In genomic region chr1:107172450-107172849, GRCh38 we compare ENCODE assay signal across 36 cellular contexts. TPM values are rescaled to one million over a fixed set of nuclear protein-coding genes. Genes with fewer than 3 reads are reported as not detected.
"Had no signal": no experiment of that assay in that cellular context is flagged by ENCODE, and none has a peak within 500 bp of the region (broad histone marks: within the 10 kb centered on the region; RNA-seq: fewer than 3 reads in every experiment).

No MANE protein-coding gene starts in this region.

- H3K4me1 Mint-ChIP-seq: activated CD4-positive, alpha-beta T cell treated with anti-CD3 and anti-CD28 coated beads for 36 hours; activated CD4-positive, alpha-beta T cell treated with anti-CD3 and anti-CD28 coated beads, Interleukin-2, amount 10 ng/mL, durations not matched to agents 24 days and 14 days; activated CD8-positive, alpha-beta memory T cell treated with anti-CD3 and anti-CD28 coated beads, Interleukin-2, amount 10 ng/mL, durations not matched to agents 7 days and 5 days; activated naive CD4-positive, alpha-beta T cell treated with anti-CD3 and anti-CD28 coated beads, Interleukin-2, amount 50 U/mL, for 24 hours; activated naive CD8-positive, alpha-beta T cell treated with anti-CD3 and anti-CD28 coated beads for 36 hours; activated naive CD8-positive, alpha-beta T cell treated with anti-CD3 and anti-CD28 coated beads, Interleukin-2, amount 50 U/mL, for 24 hours; T-helper 17 cell had no signal

- H3K27ac Mint-ChIP-seq: activated CD4-positive, alpha-beta memory T cell treated with anti-CD3 and anti-CD28 coated beads for 36 hours; activated CD4-positive, alpha-beta T cell treated with anti-CD3 and anti-CD28 coated beads for 36 hours; activated CD4-positive, alpha-beta T cell treated with anti-CD3 and anti-CD28 coated beads, Interleukin-2, amount 10 ng/mL, durations not matched to agents 24 days and 14 days; activated CD8-positive, alpha-beta memory T cell treated with anti-CD3 and anti-CD28 coated beads, Interleukin-2, amount 10 ng/mL, durations not matched to agents 7 days and 5 days; activated CD8-positive, alpha-beta T cell treated with anti-CD3 and anti-CD28 coated beads, Interleukin-2, amount 10 ng/mL, durations not matched to agents 7 days and 5 days; activated naive CD4-positive, alpha-beta T cell treated with anti-CD3 and anti-CD28 coated beads for 36 hours; activated naive CD4-positive, alpha-beta T cell treated with anti-CD3 and anti-CD28 coated beads, Interleukin-2, amount 50 U/mL, for 24 hours; activated naive CD8-positive, alpha-beta T cell treated with anti-CD3 and anti-CD28 coated beads for 36 hours; activated naive CD8-positive, alpha-beta T cell treated with anti-CD3 and anti-CD28 coated beads, Interleukin-2, amount 50 U/mL, for 24 hours; activated T-helper 1 cell treated with anti-CD3 and anti-CD28 coated beads, Interleukin-12 subunit alpha, Interleukin-12 subunit beta, Interleukin-2, Interleukin-4 antibody, amounts not matched to agents 30 ng/mL and 10 ng/mL and 1 ng/mL, durations not matched to agents 14 hours and 24 hours and 36 hours; activated T-helper 2 cell treated with anti-CD3 and anti-CD28 coated beads, Interferon-gamma antibody, Interleukin-2, Interleukin-4, amounts not matched to agents 10 μg/mL and 5 μg/mL and 100 μg/mL, durations not matched to agents 14 hours and 24 hours and 36 hours; T-helper 17 cell; T-helper 2 cell treated with Interferon-gamma antibody and Interleukin-4, amounts not matched to agents 5 μg/mL and 100 μg/mL, for 36 hours had no signal

- DNase-seq: activated CD4-positive, alpha-beta memory T cell treated with anti-CD3 and anti-CD28 coated beads for 36 hours; activated CD4-positive, alpha-beta T cell treated with anti-CD3 and anti-CD28 coated beads for 36 hours; activated CD4-positive, alpha-beta T cell treated with anti-CD3 and anti-CD28 coated beads, Interleukin-2, amount 10 ng/mL, durations not matched to agents 24 days and 14 days; activated CD4-positive, CD25-positive, alpha-beta regulatory T cell; activated CD4-positive, CD25-positive, alpha-beta regulatory T cell treated with anti-CD3 and anti-CD28 coated beads, Interleukin-2, amount 50 U/mL, for 72 hours; activated CD8-positive, alpha-beta memory T cell treated with anti-CD3 and anti-CD28 coated beads, Interleukin-2, amount 10 ng/mL, durations not matched to agents 7 days and 5 days; activated CD8-positive, alpha-beta memory T cell treated with anti-CD3 and anti-CD28 coated beads, Interleukin-2, amount 50 U/mL, for 4 hours; activated CD8-positive, alpha-beta T cell treated with anti-CD3 and anti-CD28 coated beads, Interleukin-2, amount 10 ng/mL, durations not matched to agents 7 days and 5 days; activated effector memory CD4-positive, alpha-beta T cell treated with anti-CD3 and anti-CD28 coated beads, Interleukin-2, amount 50 U/mL, for 16 hours; activated naive CD4-positive, alpha-beta T cell treated with anti-CD3 and anti-CD28 coated beads for 36 hours; activated naive CD8-positive, alpha-beta T cell treated with anti-CD3 and anti-CD28 coated beads for 36 hours; activated naive CD8-positive, alpha-beta T cell treated with anti-CD3 and anti-CD28 coated beads, Interleukin-2, amount 50 U/mL, for 24 hours; activated T-cell treated with anti-CD3 and anti-CD28 coated beads, Interleukin-2, amount 50 U/mL, for 1 hour; activated T-cell treated with anti-CD3 and anti-CD28 coated beads, Interleukin-2, amount 50 U/mL, for 48 hours; adrenal gland; amygdala; aorta; body of pancreas; caudate nucleus; cerebellar nuclear complex; colonic mucosa; effector CD8-positive, alpha-beta T cell; esophagus squamous epithelium; foreskin melanocyte; heart right ventricle; T-helper 1 cell; T-helper 17 cell; T1000 had no signal

- H3K36me3 Mint-ChIP-seq: activated CD4-positive, alpha-beta memory T cell treated with anti-CD3 and anti-CD28 coated beads for 36 hours; activated CD8-positive, alpha-beta memory T cell treated with anti-CD3 and anti-CD28 coated beads, Interleukin-2, amount 10 ng/mL, durations not matched to agents 7 days and 5 days; activated naive CD4-positive, alpha-beta T cell treated with anti-CD3 and anti-CD28 coated beads, Interleukin-2, amount 50 U/mL, for 24 hours; activated naive CD8-positive, alpha-beta T cell treated with anti-CD3 and anti-CD28 coated beads for 36 hours had no signal

- H3K27me3 Mint-ChIP-seq: activated CD4-positive, alpha-beta T cell treated with anti-CD3 and anti-CD28 coated beads, Interleukin-2, amount 10 ng/mL, durations not matched to agents 24 days and 14 days; activated CD8-positive, alpha-beta memory T cell treated with anti-CD3 and anti-CD28 coated beads, Interleukin-2, amount 10 ng/mL, durations not matched to agents 7 days and 5 days; activated naive CD8-positive, alpha-beta T cell treated with anti-CD3 and anti-CD28 coated beads for 36 hours had no signal

- H3K4me3 ChIP-seq: adrenal gland, body of pancreas, colonic mucosa, esophagus squamous epithelium, gastroesophageal sphincter, heart right ventricle had no signal

- H3K9me3 Mint-ChIP-seq: activated CD4-positive, alpha-beta memory T cell treated with anti-CD3 and anti-CD28 coated beads for 36 hours; activated CD4-positive, alpha-beta T cell treated with anti-CD3 and anti-CD28 coated beads, Interleukin-2, amount 10 ng/mL, durations not matched to agents 24 days and 14 days; activated naive CD4-positive, alpha-beta T cell treated with anti-CD3 and anti-CD28 coated beads for 36 hours; activated naive CD4-positive, alpha-beta T cell treated with anti-CD3 and anti-CD28 coated beads, Interleukin-2, amount 50 U/mL, for 24 hours; activated naive CD8-positive, alpha-beta T cell treated with anti-CD3 and anti-CD28 coated beads for 36 hours; activated naive CD8-positive, alpha-beta T cell treated with anti-CD3 and anti-CD28 coated beads, Interleukin-2, amount 50 U/mL, for 24 hours; activated T-helper 1 cell treated with anti-CD3 and anti-CD28 coated beads, Interleukin-12 subunit alpha, Interleukin-12 subunit beta, Interleukin-2, Interleukin-4 antibody, amounts not matched to agents 30 ng/mL and 10 ng/mL and 1 ng/mL, durations not matched to agents 14 hours and 24 hours and 36 hours; activated T-helper 2 cell treated with anti-CD3 and anti-CD28 coated beads, Interferon-gamma antibody, Interleukin-2, Interleukin-4, amounts not matched to agents 10 μg/mL and 5 μg/mL and 100 μg/mL, durations not matched to agents 14 hours and 24 hours and 36 hours; T-helper 2 cell treated with Interferon-gamma antibody and Interleukin-4, amounts not matched to agents 5 μg/mL and 100 μg/mL, for 36 hours had no signal

- H3K27me3 ChIP-seq: adrenal gland, body of pancreas, colonic mucosa, esophagus squamous epithelium, gastroesophageal sphincter, heart right ventricle had no signal

- ATAC-seq: activated CD4-positive, alpha-beta T cell treated with anti-CD3 and anti-CD28 coated beads for 36 hours; activated CD8-positive, alpha-beta memory T cell treated with anti-CD3 and anti-CD28 coated beads, Interleukin-2, amount 10 ng/mL, durations not matched to agents 7 days and 5 days; activated CD8-positive, alpha-beta T cell treated with anti-CD3 and anti-CD28 coated beads, Interleukin-2, amount 10 ng/mL, durations not matched to agents 7 days and 5 days; activated naive CD8-positive, alpha-beta T cell treated with anti-CD3 and anti-CD28 coated beads, Interleukin-2, amount 50 U/mL, for 24 hours; body of pancreas; gastroesophageal sphincter; heart right ventricle; T-helper 17 cell had no signal

- H3K27ac ChIP-seq: adrenal gland, body of pancreas, colonic mucosa, epithelial cell of prostate, esophagus squamous epithelium, gastroesophageal sphincter, heart right ventricle had no signal

- H3K4me3 Mint-ChIP-seq: activated CD4-positive, alpha-beta memory T cell treated with anti-CD3 and anti-CD28 coated beads for 36 hours; activated CD4-positive, alpha-beta T cell treated with anti-CD3 and anti-CD28 coated beads for 36 hours; activated CD4-positive, alpha-beta T cell treated with anti-CD3 and anti-CD28 coated beads, Interleukin-2, amount 10 ng/mL, durations not matched to agents 24 days and 14 days; activated CD8-positive, alpha-beta memory T cell treated with anti-CD3 and anti-CD28 coated beads, Interleukin-2, amount 10 ng/mL, durations not matched to agents 7 days and 5 days; activated CD8-positive, alpha-beta T cell treated with anti-CD3 and anti-CD28 coated beads, Interleukin-2, amount 10 ng/mL, durations not matched to agents 7 days and 5 days; activated naive CD4-positive, alpha-beta T cell treated with anti-CD3 and anti-CD28 coated beads for 36 hours; activated naive CD4-positive, alpha-beta T cell treated with anti-CD3 and anti-CD28 coated beads, Interleukin-2, amount 50 U/mL, for 24 hours; activated naive CD8-positive, alpha-beta T cell treated with anti-CD3 and anti-CD28 coated beads for 36 hours; activated naive CD8-positive, alpha-beta T cell treated with anti-CD3 and anti-CD28 coated beads, Interleukin-2, amount 50 U/mL, for 24 hours; activated T-helper 1 cell treated with anti-CD3 and anti-CD28 coated beads, Interleukin-12 subunit alpha, Interleukin-12 subunit beta, Interleukin-2, Interleukin-4 antibody, amounts not matched to agents 30 ng/mL and 10 ng/mL and 1 ng/mL, durations not matched to agents 14 hours and 24 hours and 36 hours; T-helper 17 cell; T-helper 2 cell treated with Interferon-gamma antibody and Interleukin-4, amounts not matched to agents 5 μg/mL and 100 μg/mL, for 36 hours had no signal

- FAIRE-seq: endometrium, endothelial cell of umbilical vein had no signal

- H3K4me1 ChIP-seq: adrenal gland, body of pancreas, colonic mucosa, esophagus squamous epithelium, gastroesophageal sphincter, heart right ventricle had no signal

- H3K36me3 ChIP-seq: adrenal gland, colonic mucosa, esophagus squamous epithelium, gastroesophageal sphincter, heart right ventricle had no signal

- H3K9me3 ChIP-seq: adrenal gland, body of pancreas, colonic mucosa, esophagus squamous epithelium, gastroesophageal sphincter, heart right ventricle had no signal

RNA-seq across cellular contexts. Expression of gene NTNG1, which starts 31.6 kb away (rescaled TPM):
- total RNA-seq: activated CD4-positive, alpha-beta memory T cell treated with anti-CD3 and anti-CD28 coated beads for 36 hours; activated CD4-positive, alpha-beta T cell treated with anti-CD3 and anti-CD28 coated beads, Interleukin-2, amount 10 ng/mL, durations not matched to agents 24 days and 14 days; activated CD8-positive, alpha-beta T cell treated with anti-CD3 and anti-CD28 coated beads, Interleukin-2, amount 10 ng/mL, durations not matched to agents 7 days and 5 days; activated naive CD4-positive, alpha-beta T cell treated with anti-CD3 and anti-CD28 coated beads for 36 hours; activated T-helper 1 cell treated with anti-CD3 and anti-CD28 coated beads, Interleukin-12 subunit alpha, Interleukin-12 subunit beta, Interleukin-2, Interleukin-4 antibody, amounts not matched to agents 30 ng/mL and 10 ng/mL and 1 ng/mL, durations not matched to agents 14 hours and 24 hours and 36 hours; activated T-helper 2 cell treated with anti-CD3 and anti-CD28 coated beads, Interferon-gamma antibody, Interleukin-2, Interleukin-4, amounts not matched to agents 10 μg/mL and 5 μg/mL and 100 μg/mL, durations not matched to agents 14 hours and 24 hours and 36 hours; endothelial cell of umbilical vein; T-helper 17 cell had no signal
- polyA plus RNA-seq: aorta, endothelial cell of umbilical vein, heart right ventricle had no signal
